In genomic region chr3:56787784-56788256, GRCh38 we compare ENCODE assay signal across 9 cellular contexts. TPM values are rescaled to one million over a fixed set of nuclear protein-coding genes. Genes with fewer than 3 reads are reported as not detected.
DNase-seq lines count a peak whose midpoint lies in the region; ATAC-seq and TF ChIP-seq lines count a peak whose summit lies in the region.
"Had no signal": no experiment of that assay in that cellular context is flagged by ENCODE, and none has a peak within 500 bp of the region (broad histone marks: within the 10 kb centered on the region; RNA-seq: fewer than 3 reads in every experiment).

No MANE protein-coding gene starts in this region.

- H3K4me2 ChIP-seq in DND-41 (ENCODE audit: insufficient read depth, low read length) (peak overlapping the region; percentile 64), OCI-LY3 (ENCODE audit: low read length) (peak overlapping the region; percentile 11)

- no peaks in the 10 kb centered on the region for H3K9me3 ChIP-seq in DND-41 (ENCODE audit: insufficient read depth, low read length, severe bottlenecking)
- H3K9me3 ChIP-seq in OCI-LY3 (ENCODE audit: insufficient read depth, low read length): no peaks in the 10 kb centered on the region

- no peaks in the 10 kb centered on the region for H3K27me3 Mint-ChIP-seq in activated naive CD8-positive, alpha-beta T cell treated with anti-CD3 and anti-CD28 coated beads, Interleukin-2, amount 50 U/mL, for 24 hours
- H3K27me3 Mint-ChIP-seq in natural killer cell treated with Interleukin-12 subunit alpha and Interleukin-12 subunit beta and Interleukin-15 and Interleukin-18, amount 100 ng/mL, for 72 hours: no peaks in the 10 kb centered on the region
- no peaks in the 10 kb centered on the region for H3K27me3 Mint-ChIP-seq in WTC11 (ENCODE audit: low read depth)
- H3K27me3 Mint-ChIP-seq: naive B cell had no signal

- H3K27ac ChIP-seq in DND-41 (ENCODE audit: low read length): peak overlapping the region; percentile 89
- no peak overlapping the region for H3K27ac ChIP-seq in OCI-LY3 (ENCODE audit: low read length)

- no peaks in the 10 kb centered on the region for H3K9me3 Mint-ChIP-seq in activated naive CD8-positive, alpha-beta T cell treated with anti-CD3 and anti-CD28 coated beads, Interleukin-2, amount 50 U/mL, for 24 hours
- no peaks in the 10 kb centered on the region for H3K9me3 Mint-ChIP-seq in natural killer cell treated with Interleukin-12 subunit alpha and Interleukin-12 subunit beta and Interleukin-15 and Interleukin-18, amount 100 ng/mL, for 72 hours
- H3K9me3 Mint-ChIP-seq in WTC11: no peaks in the 10 kb centered on the region
- H3K9me3 Mint-ChIP-seq: naive B cell had no signal

- H3K27ac Mint-ChIP-seq in activated naive CD8-positive, alpha-beta T cell treated with anti-CD3 and anti-CD28 coated beads, Interleukin-2, amount 50 U/mL, for 24 hours: peak overlapping the region; percentile 92
- H3K27ac Mint-ChIP-seq in natural killer cell treated with Interleukin-12 subunit alpha and Interleukin-12 subunit beta and Interleukin-15 and Interleukin-18, amount 100 ng/mL, for 72 hours: peak overlapping the region; percentile 83 to 93
- H3K27ac Mint-ChIP-seq in WTC11: no peak overlapping the region

- H4K20me1 ChIP-seq in DND-41 (ENCODE audit: insufficient read depth, low read length) (peaks cover 23% of the 10 kb centered on the region; the same call in 1 of the 2 replicates), OCI-LY3 (ENCODE audit: insufficient read depth, low read length) (no peaks in the 10 kb centered on the region)

- peaks cover 29% of the 10 kb centered on the region for H3K36me3 Mint-ChIP-seq in activated naive CD8-positive, alpha-beta T cell treated with anti-CD3 and anti-CD28 coated beads, Interleukin-2, amount 50 U/mL, for 24 hours (ENCODE audit: low read depth)
- peaks cover 6% of the 10 kb centered on the region for H3K36me3 Mint-ChIP-seq in natural killer cell treated with Interleukin-12 subunit alpha and Interleukin-12 subunit beta and Interleukin-15 and Interleukin-18, amount 100 ng/mL, for 72 hours
- H3K36me3 Mint-ChIP-seq in WTC11: no peaks in the 10 kb centered on the region
- H3K36me3 Mint-ChIP-seq: naive B cell had no signal

- DNase-seq in DND-41 (no peak), 8988T (no peak), sciatic nerve (ENCODE audit: low spot score) (no peak), WTC11 (ENCODE audit: low spot score) (no peak)
- DNase-seq in activated naive CD8-positive, alpha-beta T cell treated with anti-CD3 and anti-CD28 coated beads, Interleukin-2, amount 50 U/mL, for 24 hours: no peak
- DNase-seq in natural killer cell treated with Interleukin-12 subunit alpha and Interleukin-12 subunit beta and Interleukin-15 and Interleukin-18, amount 100 ng/mL, for 72 hours (ENCODE audit: low spot score): no peak
- DNase-seq: naive B cell had no signal

- H3K4me3 ChIP-seq in DND-41 (ENCODE audit: low read depth in 1 of 2, low read length in 2 of 2) (no peak overlapping the region; a peak in 1 of 4 replicates), OCI-LY3 (ENCODE audit: low read length) (no peak overlapping the region)

- H3K27me3 ChIP-seq in DND-41 (ENCODE audit: insufficient read depth, low read length, poor library complexity) (no peaks in the 10 kb centered on the region), OCI-LY3 (ENCODE audit: low read depth, low read length) (no peaks in the 10 kb centered on the region)

- H3K4me1 ChIP-seq in DND-41 (ENCODE audit: insufficient read depth, low read length) (peaks cover 100% of the 10 kb centered on the region), OCI-LY3 (ENCODE audit: low read length) (peaks cover 67% of the 10 kb centered on the region)

- H2AFZ ChIP-seq in DND-41 (ENCODE audit: low read depth, low read length): no peak overlapping the region
- H2AFZ ChIP-seq in OCI-LY3 (ENCODE audit: low read depth, low read length): no peak overlapping the region

- peak overlapping the region; percentile 56 for H3K4me3 Mint-ChIP-seq in activated naive CD8-positive, alpha-beta T cell treated with anti-CD3 and anti-CD28 coated beads, Interleukin-2, amount 50 U/mL, for 24 hours
- peak overlapping the region; percentile 75 for H3K4me3 Mint-ChIP-seq in natural killer cell treated with Interleukin-12 subunit alpha and Interleukin-12 subunit beta and Interleukin-15 and Interleukin-18, amount 100 ng/mL, for 72 hours
- no peak overlapping the region for H3K4me3 Mint-ChIP-seq in WTC11

- peaks cover 100% of the 10 kb centered on the region for H3K4me1 Mint-ChIP-seq in activated naive CD8-positive, alpha-beta T cell treated with anti-CD3 and anti-CD28 coated beads, Interleukin-2, amount 50 U/mL, for 24 hours
- H3K4me1 Mint-ChIP-seq in natural killer cell treated with Interleukin-12 subunit alpha and Interleukin-12 subunit beta and Interleukin-15 and Interleukin-18, amount 100 ng/mL, for 72 hours (ENCODE audit: low read depth in 2 of 2): peaks cover 87 to 98% of the 10 kb centered on the region in 2 donors
- H3K4me1 Mint-ChIP-seq in WTC11: peaks cover 14% of the 10 kb centered on the region; the same call in 1 of the 2 replicates

- CTCF ChIA-PET in WTC11 (lab: Charles Lee): interaction anchor here (1.8 to 5.1 kb wide), 2 partner anchors 12 to 14 kb away, joined by 13 to 32 read pairs; partner anchors contain the start of gene ARHGEF3

- no peak for TF ChIP-seq CTCF in DND-41 (IDR thresholded peaks at IDR 0.05; ENCODE audit: borderline replicate concordance, extremely low read depth, low read length, poor library complexity, severe bottlenecking)
- no peak for TF ChIP-seq CTCF in OCI-LY3 (IDR thresholded peaks at IDR 0.05; ENCODE audit: low read depth, low read length)
- TF ChIP-seq CTCF in WTC11 (IDR thresholded peaks at IDR 0.05): no peak

- H3K9ac ChIP-seq in DND-41 (ENCODE audit: low read depth, low read length): peak overlapping the region; percentile 53
- no peak overlapping the region for H3K9ac ChIP-seq in OCI-LY3 (ENCODE audit: low read length)

- H3K79me2 ChIP-seq in DND-41 (ENCODE audit: insufficient read depth, low read length): peaks cover 95% of the 10 kb centered on the region
- H3K79me2 ChIP-seq in OCI-LY3 (ENCODE audit: low read length): no peaks in the 10 kb centered on the region

- peaks cover 40% of the 10 kb centered on the region for H3K36me3 ChIP-seq in DND-41 (ENCODE audit: insufficient read depth, low read length)
- no peaks in the 10 kb centered on the region for H3K36me3 ChIP-seq in OCI-LY3 (replicated peaks; ENCODE audit: low read depth, low read length)

- POLR2A ChIA-PET in WTC11 (lab: Charles Lee): no interaction called here

- ATAC-seq in DND-41 (ENCODE audit: insufficient read depth, low read depth) (no peak), sciatic nerve (no peak), HG03097 (IDR thresholded peaks at IDR 0.05; ENCODE audit: low FRiP score, unreplicated experiment) (no peak), WTC11 (no peak)
- ATAC-seq in activated naive CD8-positive, alpha-beta T cell treated with anti-CD3 and anti-CD28 coated beads, Interleukin-2, amount 50 U/mL, for 24 hours: peak; percentile 44
- no peak for ATAC-seq in natural killer cell treated with Interleukin-12 subunit alpha and Interleukin-12 subunit beta and Interleukin-15 and Interleukin-18, amount 100 ng/mL, for 72 hours

- intact Hi-C loops in sciatic nerve (cut with DNase I): no loop called here

TF ChIP-seq in WTC11, 78 proteins besides CTCF, POLR2A, EP300 and RAD21:
- TF ChIP-seq ZNF263 (CRISPR knock-in tag; IDR thresholded peaks at IDR 0.05; ENCODE audit: low read depth) (no peak), AR (CRISPR knock-in tag; IDR thresholded peaks at IDR 0.05) (no peak), GRHL2 (CRISPR knock-in tag; IDR thresholded peaks at IDR 0.05; ENCODE audit: insufficient replicate concordance, severe bottlenecking) (no peak), CREB1 (CRISPR knock-in tag; IDR thresholded peaks at IDR 0.05) (no peak), CREM (CRISPR knock-in tag; IDR thresholded peaks at IDR 0.05) (no peak), FOXP1 (CRISPR knock-in tag; IDR thresholded peaks at IDR 0.05; ENCODE audit: borderline replicate concordance) (no peak), ZNF121 (CRISPR knock-in tag; IDR thresholded peaks at IDR 0.05) (no peak), MXD4 (CRISPR knock-in tag; IDR thresholded peaks at IDR 0.05; ENCODE audit: borderline replicate concordance) (no peak)

RNA-seq across cellular contexts. Expression of gene ARHGEF3, which starts 13.9 kb away (rescaled TPM):
- total RNA-seq in natural killer cell treated with Interleukin-12 subunit alpha and Interleukin-12 subunit beta and Interleukin-15 and Interleukin-18, amount 100 ng/mL, for 72 hours: 100 to 1,000 TPM in 1 of 2 donors, 10 to 100 TPM in 1; 42.9 to 102 TPM
- total RNA-seq in sciatic nerve: 27.5 TPM
- 4.6 to 7.9 TPM (median 7.5 TPM) in 3 replicates for total RNA-seq in WTC11 (2021)
